In the genomic region with DNA sequence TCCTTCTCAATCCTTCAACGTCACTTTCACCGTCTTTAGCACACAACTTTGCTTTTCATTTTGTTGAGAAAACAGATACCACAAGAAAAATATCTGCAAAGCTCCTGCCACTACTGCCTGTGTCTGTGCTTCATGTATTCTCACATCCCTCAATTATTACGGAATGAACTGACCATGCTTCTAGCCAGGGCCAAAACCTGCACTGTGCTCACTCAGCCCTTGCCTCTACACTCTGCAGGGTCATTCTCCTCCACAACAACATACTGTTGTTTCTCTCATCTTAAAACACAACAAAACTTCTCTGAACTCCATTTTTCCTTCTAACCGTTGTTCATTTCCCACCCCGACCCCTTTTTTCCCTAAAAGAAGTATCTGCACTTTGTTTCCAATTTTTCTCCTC, we compare ENCODE assay signal across 18 cellular contexts. TPM values are rescaled to one million over a fixed set of nuclear protein-coding genes. Genes with fewer than 3 reads are reported as not detected.
DNase-seq lines count a peak whose midpoint lies in the region; ATAC-seq and TF ChIP-seq lines count a peak whose summit lies in the region.
"Had no signal": no experiment of that assay in that cellular context is flagged by ENCODE, and none has a peak within 500 bp of the region (broad histone marks: within the 10 kb centered on the region; RNA-seq: fewer than 3 reads in every experiment).

No MANE protein-coding gene starts in this region.

- peaks cover 33% of the 10 kb centered on the region for H3K4me1 Mint-ChIP-seq in GM23338
- no peaks in the 10 kb centered on the region for H3K4me1 Mint-ChIP-seq in T-helper 2 cell treated with Interferon-gamma antibody and Interleukin-4, amounts not matched to agents 5 μg/mL and 100 μg/mL, for 36 hours (ENCODE audit: low read depth)
- H3K4me1 Mint-ChIP-seq: activated CD4-positive, alpha-beta T cell treated with anti-CD3 and anti-CD28 coated beads, Interleukin-2, amount 10 ng/mL, durations not matched to agents 7 days and 5 days had no signal

- peak; percentile 59 for ATAC-seq in GM23338
- ATAC-seq: upper lobe of right lung had no signal

- H3K27ac Mint-ChIP-seq in GM23338: no peak overlapping the region
- H3K27ac Mint-ChIP-seq in T-helper 2 cell treated with Interferon-gamma antibody and Interleukin-4, amounts not matched to agents 5 μg/mL and 100 μg/mL, for 36 hours: no peak overlapping the region
- H3K27ac Mint-ChIP-seq: activated CD4-positive, alpha-beta T cell treated with anti-CD3 and anti-CD28 coated beads, Interleukin-2, amount 10 ng/mL, durations not matched to agents 7 days and 5 days had no signal

- no peaks in the 10 kb centered on the region for H3K9me2 ChIP-seq in GM23338 (ENCODE audit: insufficient read depth)

- no peaks in the 10 kb centered on the region for H3F3A ChIP-seq in GM23338 (replicated peaks; ENCODE audit: low read depth)

- peaks cover 32% of the 10 kb centered on the region for H4K20me1 ChIP-seq in GM23338 (replicated peaks; ENCODE audit: insufficient read depth)

- H2AFZ ChIP-seq in GM23338: no peak overlapping the region

- H3K79me2 ChIP-seq in GM23338 (replicated peaks; ENCODE audit: insufficient read depth): peaks cover 98% of the 10 kb centered on the region

- intact Hi-C loops in ascending aorta (cut with DNase I): no loop called here

- no peak for DNase-seq in GM23338 (ENCODE audit: low spot score)
- no peak for DNase-seq in ascending aorta (ENCODE audit: low spot score in 2 of 2)
- DNase-seq in renal cortical epithelial cell (ENCODE audit: low read depth): peak; percentile 30
- DNase-seq in brain microvascular endothelial cell: no peak
- no peak for DNase-seq in AG08395 (ENCODE audit: low spot score)
- DNase-seq in activated CD8-positive, alpha-beta memory T cell treated with anti-CD3 and anti-CD28 coated beads for 24 hours: no peak
- no peak for DNase-seq in T-helper 2 cell treated with Interferon-gamma antibody and Interleukin-4, amounts not matched to agents 5 μg/mL and 100 μg/mL, for 36 hours (ENCODE audit: low spot score)
- DNase-seq: activated CD4-positive, alpha-beta T cell treated with anti-CD3 and anti-CD28 coated beads, Interleukin-2, amount 10 ng/mL, durations not matched to agents 7 days and 5 days; activated gamma-delta T cell; amniotic stem cell; H7; hypothalamus; KBM-7; NCI-H2029; stimulated activated naive CD4-positive, alpha-beta T cell; upper lobe of right lung had no signal

- H3K4me3 Mint-ChIP-seq in GM23338: no peak overlapping the region
- H3K4me3 Mint-ChIP-seq in T-helper 2 cell treated with Interferon-gamma antibody and Interleukin-4, amounts not matched to agents 5 μg/mL and 100 μg/mL, for 36 hours: no peak overlapping the region
- H3K4me3 Mint-ChIP-seq: activated CD4-positive, alpha-beta T cell treated with anti-CD3 and anti-CD28 coated beads, Interleukin-2, amount 10 ng/mL, durations not matched to agents 7 days and 5 days had no signal

- TF ChIP-seq CTCF in GM23338 (conservative IDR thresholded peaks at IDR 0.05; ENCODE audit: low read depth in 2 of 2): no peak
- TF ChIP-seq CTCF in ascending aorta (IDR thresholded peaks at IDR 0.05): no peak
- no peak for TF ChIP-seq CTCF in brain microvascular endothelial cell (IDR thresholded peaks at IDR 0.05; ENCODE audit: low read depth, low read length, missing control alignments)

- H3K4me1 ChIP-seq in GM23338 (ENCODE audit: insufficient read depth) (peaks cover 50% of the 10 kb centered on the region), ascending aorta (peaks cover 8 to 15% of the 10 kb centered on the region in 2 donors), iPS-20b (ENCODE audit: insufficient read depth, low read length) (peaks cover 32% of the 10 kb centered on the region)

- H3K4me2 ChIP-seq in GM23338: peak overlapping the region; percentile 65

- H3K27me3 ChIP-seq in GM23338 (ENCODE audit: insufficient read depth) (no peaks in the 10 kb centered on the region), ascending aorta (no peaks in the 10 kb centered on the region), iPS-20b (ENCODE audit: insufficient read depth, low read length) (no peaks in the 10 kb centered on the region), brain microvascular endothelial cell (replicated peaks) (no peaks in the 10 kb centered on the region)
- H3K27me3 ChIP-seq: upper lobe of right lung had no signal

- no peaks in the 10 kb centered on the region for H3K27me3 Mint-ChIP-seq in GM23338 (ENCODE audit: insufficient read depth, low read depth, poor library complexity)
- peaks cover 5% of the 10 kb centered on the region for H3K27me3 Mint-ChIP-seq in T-helper 2 cell treated with Interferon-gamma antibody and Interleukin-4, amounts not matched to agents 5 μg/mL and 100 μg/mL, for 36 hours (ENCODE audit: low read depth)

- H3K9me3 Mint-ChIP-seq in GM23338: no peaks in the 10 kb centered on the region
- H3K9me3 Mint-ChIP-seq in T-helper 2 cell treated with Interferon-gamma antibody and Interleukin-4, amounts not matched to agents 5 μg/mL and 100 μg/mL, for 36 hours: no peaks in the 10 kb centered on the region

- in situ Hi-C loops in brain microvascular endothelial cell (cut with HindIII; ENCODE audit: low pct_ligation_motif_present, low sequenced_read_pairs): no loop called here

- peak overlapping the region; percentile 56; the same call in 1 of the 2 replicates for H3K9ac ChIP-seq in iPS-20b (ENCODE audit: low read depth, low read length)

- peaks cover 9% of the 10 kb centered on the region for H3K36me3 Mint-ChIP-seq in GM23338 (ENCODE audit: low read depth)
- no peaks in the 10 kb centered on the region for H3K36me3 Mint-ChIP-seq in T-helper 2 cell treated with Interferon-gamma antibody and Interleukin-4, amounts not matched to agents 5 μg/mL and 100 μg/mL, for 36 hours (ENCODE audit: low read depth)

- no peak overlapping the region for H3K4me3 ChIP-seq in GM23338
- no peak overlapping the region for H3K4me3 ChIP-seq in ascending aorta
- peak overlapping the region; percentile 20; the same call in 1 of the 2 replicates for H3K4me3 ChIP-seq in iPS-20b (ENCODE audit: low read length)
- H3K4me3 ChIP-seq in brain microvascular endothelial cell (ENCODE audit: low read depth, low read length): no peak overlapping the region
- H3K4me3 ChIP-seq: prostate gland, upper lobe of right lung had no signal

- H3K36me3 ChIP-seq in GM23338 (ENCODE audit: insufficient read depth) (no peaks in the 10 kb centered on the region), ascending aorta (no peaks in the 10 kb centered on the region), iPS-20b (ENCODE audit: insufficient read depth, low read depth, low read length) (no peaks in the 10 kb centered on the region; the same call in 1 of the 2 replicates), brain microvascular endothelial cell (replicated peaks) (no peaks in the 10 kb centered on the region)
- H3K36me3 ChIP-seq: prostate gland, upper lobe of right lung had no signal

- H3K27ac ChIP-seq in GM23338 (ENCODE audit: low read depth) (peak overlapping the region; percentile 47), ascending aorta (peak overlapping the region; percentile 35 to 51), iPS-20b (ENCODE audit: low read length) (no peak overlapping the region), brain microvascular endothelial cell (no peak overlapping the region)
- H3K27ac ChIP-seq: upper lobe of right lung had no signal

- H3K9me3 ChIP-seq in ascending aorta (no peaks in the 10 kb centered on the region), iPS-20b (ENCODE audit: insufficient read depth, low read depth, low read length) (no peaks in the 10 kb centered on the region)
- H3K9me3 ChIP-seq: prostate gland, upper lobe of right lung had no signal

RNA-seq across cellular contexts. Expression of a gene that starts 29.5 kb away (rescaled TPM):
- 82.5 and 87.7 TPM in 2 replicates for total RNA-seq in GM23338 (2014; rRNA removed; shearing (Covaris generic))
- polyA plus RNA-seq in GM23338 (2016; fragmentation: Nextera tagmentation; extraction: Ambion mirVana): 12.4 and 14.2 TPM in 2 replicates
- total RNA-seq in ascending aorta: 12.9 TPM
- 57.0 and 92.9 TPM in 2 replicates for total RNA-seq in renal cortical epithelial cell

Comparison
In these comparisons a context has a peak if more than half of its experiments do, and no peak if none do; other contexts are left out.
1. H3K27ac ChIP-seq: peak in GM23338 (single experiment) and ascending aorta (2 of 2); none in iPS-20b (single experiment) and brain microvascular endothelial cell (single experiment).